30 cellular contexts compared by ENCODE assay signal in the genomic region with DNA sequence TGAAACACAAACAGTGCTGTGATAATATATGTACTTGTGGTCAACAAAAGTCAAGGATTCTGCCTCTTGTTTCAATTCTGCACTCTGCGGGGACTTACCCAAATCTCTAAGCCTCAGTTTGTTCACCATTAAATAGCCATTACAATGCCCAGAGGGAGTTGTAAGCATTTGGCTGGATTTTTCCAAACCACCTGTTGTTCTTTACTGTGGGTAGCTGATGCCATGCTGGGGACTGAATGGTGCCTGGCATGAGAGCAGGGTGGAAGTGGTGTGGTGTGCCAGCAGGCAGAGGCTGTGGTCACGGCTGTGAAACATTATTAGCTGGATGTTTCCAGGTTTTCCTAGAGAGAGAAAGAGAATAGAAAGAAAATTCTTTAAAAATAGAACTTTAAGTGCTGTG.
"Had no signal": no experiment of that assay in that cellular context is flagged by ENCODE, and none has a peak within 500 bp of the region (broad histone marks: within the 10 kb centered on the region; RNA-seq: fewer than 3 reads in every experiment).

No MANE protein-coding gene starts in this region.

- H3K9me3 ChIP-seq: breast epithelium, gastroesophageal sphincter, ovary, upper lobe of left lung, vagina had no signal

- H3K27ac Mint-ChIP-seq: activated CD4-positive, alpha-beta memory T cell treated with anti-CD3 and anti-CD28 coated beads for 36 hours; activated CD4-positive, alpha-beta T cell treated with anti-CD3 and anti-CD28 coated beads, Interleukin-2, amount 10 ng/mL, durations not matched to agents 24 days and 14 days; activated naive CD4-positive, alpha-beta T cell treated with anti-CD3 and anti-CD28 coated beads, Interleukin-2, amount 10 ng/mL, durations not matched to agents 7 days and 5 days; activated naive CD8-positive, alpha-beta T cell treated with anti-CD3 and anti-CD28 coated beads, Interleukin-2, amount 10 ng/mL, durations not matched to agents 7 days and 5 days; naive B cell; nephron progenitor cell; progenitor cell of endocrine pancreas; stimulated activated memory B cell treated with anti-CD40 and anti-IgM and Interleukin-4, amounts not matched to agents 10 μg/mL and 1 μg/mL and 100 μg/mL, for 72 hours; stimulated activated naive CD8-positive, alpha-beta T cell treated with anti-CD3 and anti-CD28 coated beads, Interleukin-15, amount 100 ng/mL, for 72 hours had no signal

- H2AFZ ChIP-seq: hepatocyte had no signal

- H3K9me3 Mint-ChIP-seq: activated CD4-positive, alpha-beta memory T cell treated with anti-CD3 and anti-CD28 coated beads for 36 hours; activated CD4-positive, alpha-beta T cell treated with anti-CD3 and anti-CD28 coated beads, Interleukin-2, amount 10 ng/mL, durations not matched to agents 24 days and 14 days; activated naive CD4-positive, alpha-beta T cell treated with anti-CD3 and anti-CD28 coated beads, Interleukin-2, amount 10 ng/mL, durations not matched to agents 7 days and 5 days; activated naive CD8-positive, alpha-beta T cell treated with anti-CD3 and anti-CD28 coated beads, Interleukin-2, amount 10 ng/mL, durations not matched to agents 7 days and 5 days; nephron progenitor cell; stimulated activated memory B cell treated with anti-CD40 and anti-IgM and Interleukin-4, amounts not matched to agents 10 μg/mL and 1 μg/mL and 100 μg/mL, for 72 hours; stimulated activated naive CD8-positive, alpha-beta T cell treated with anti-CD3 and anti-CD28 coated beads, Interleukin-15, amount 100 ng/mL, for 72 hours had no signal

- H3K4me1 ChIP-seq: breast epithelium, gastroesophageal sphincter, upper lobe of left lung, vagina had no signal

- H3K79me2 ChIP-seq: hepatocyte had no signal

- H3K4me2 ChIP-seq: hepatocyte had no signal

- H3K4me3 Mint-ChIP-seq: activated CD4-positive, alpha-beta memory T cell treated with anti-CD3 and anti-CD28 coated beads for 36 hours; activated CD4-positive, alpha-beta T cell treated with anti-CD3 and anti-CD28 coated beads, Interleukin-2, amount 10 ng/mL, durations not matched to agents 24 days and 14 days; activated naive CD4-positive, alpha-beta T cell treated with anti-CD3 and anti-CD28 coated beads, Interleukin-2, amount 10 ng/mL, durations not matched to agents 7 days and 5 days; activated naive CD8-positive, alpha-beta T cell treated with anti-CD3 and anti-CD28 coated beads, Interleukin-2, amount 10 ng/mL, durations not matched to agents 7 days and 5 days; naive B cell; nephron progenitor cell; stimulated activated memory B cell treated with anti-CD40 and anti-IgM and Interleukin-4, amounts not matched to agents 10 μg/mL and 1 μg/mL and 100 μg/mL, for 72 hours; stimulated activated naive CD8-positive, alpha-beta T cell treated with anti-CD3 and anti-CD28 coated beads, Interleukin-15, amount 100 ng/mL, for 72 hours had no signal

- H3K4me3 ChIP-seq: breast epithelium, gastroesophageal sphincter, hepatocyte, ovary, upper lobe of left lung, vagina had no signal

- H3K27me3 Mint-ChIP-seq: activated CD4-positive, alpha-beta T cell treated with anti-CD3 and anti-CD28 coated beads, Interleukin-2, amount 10 ng/mL, durations not matched to agents 24 days and 14 days; activated naive CD4-positive, alpha-beta T cell treated with anti-CD3 and anti-CD28 coated beads, Interleukin-2, amount 10 ng/mL, durations not matched to agents 7 days and 5 days; activated naive CD8-positive, alpha-beta T cell treated with anti-CD3 and anti-CD28 coated beads, Interleukin-2, amount 10 ng/mL, durations not matched to agents 7 days and 5 days; naive B cell; progenitor cell of endocrine pancreas; stimulated activated memory B cell treated with anti-CD40 and anti-IgM and Interleukin-4, amounts not matched to agents 10 μg/mL and 1 μg/mL and 100 μg/mL, for 72 hours; stimulated activated naive CD8-positive, alpha-beta T cell treated with anti-CD3 and anti-CD28 coated beads, Interleukin-15, amount 100 ng/mL, for 72 hours had no signal

- H3K4me1 Mint-ChIP-seq: activated CD4-positive, alpha-beta T cell treated with anti-CD3 and anti-CD28 coated beads, Interleukin-2, amount 10 ng/mL, durations not matched to agents 24 days and 14 days; activated naive CD4-positive, alpha-beta T cell treated with anti-CD3 and anti-CD28 coated beads, Interleukin-2, amount 10 ng/mL, durations not matched to agents 7 days and 5 days; activated naive CD8-positive, alpha-beta T cell treated with anti-CD3 and anti-CD28 coated beads, Interleukin-2, amount 10 ng/mL, durations not matched to agents 7 days and 5 days; naive B cell; nephron progenitor cell; stimulated activated memory B cell treated with anti-CD40 and anti-IgM and Interleukin-4, amounts not matched to agents 10 μg/mL and 1 μg/mL and 100 μg/mL, for 72 hours; stimulated activated naive CD8-positive, alpha-beta T cell treated with anti-CD3 and anti-CD28 coated beads, Interleukin-15, amount 100 ng/mL, for 72 hours had no signal

- H3K27me3 ChIP-seq: gastroesophageal sphincter, hepatocyte, ovary, upper lobe of left lung, vagina had no signal

- H3K27ac ChIP-seq: breast epithelium, gastroesophageal sphincter, hepatocyte, ovary, upper lobe of left lung, vagina had no signal

- H3K36me3 ChIP-seq: breast epithelium, gastroesophageal sphincter, ovary, upper lobe of left lung, vagina had no signal

- H3K36me3 Mint-ChIP-seq: activated CD4-positive, alpha-beta memory T cell treated with anti-CD3 and anti-CD28 coated beads for 36 hours; activated naive CD4-positive, alpha-beta T cell treated with anti-CD3 and anti-CD28 coated beads, Interleukin-2, amount 10 ng/mL, durations not matched to agents 7 days and 5 days; activated naive CD8-positive, alpha-beta T cell treated with anti-CD3 and anti-CD28 coated beads, Interleukin-2, amount 10 ng/mL, durations not matched to agents 7 days and 5 days; naive B cell; stimulated activated memory B cell treated with anti-CD40 and anti-IgM and Interleukin-4, amounts not matched to agents 10 μg/mL and 1 μg/mL and 100 μg/mL, for 72 hours had no signal

- DNase-seq: activated CD4-positive, alpha-beta memory T cell treated with anti-CD3 and anti-CD28 coated beads for 36 hours; activated CD4-positive, alpha-beta T cell treated with anti-CD3 and anti-CD28 coated beads, Interleukin-2, amount 10 ng/mL, durations not matched to agents 24 days and 14 days; activated CD4-positive, CD25-positive, alpha-beta regulatory T cell treated with anti-CD3 and anti-CD28 coated beads, Interleukin-2, amount 50 U/mL, for 72 hours; activated CD8-positive, alpha-beta memory T cell treated with anti-CD3 and anti-CD28 coated beads, Interleukin-2, amount 50 U/mL, for 4 hours; activated gamma-delta T cell; activated naive CD4-positive, alpha-beta T cell treated with anti-CD3 and anti-CD28 coated beads, Interleukin-2, amount 10 ng/mL, durations not matched to agents 7 days and 5 days; activated naive CD8-positive, alpha-beta T cell treated with anti-CD3 and anti-CD28 coated beads, Interleukin-2, amount 10 ng/mL, durations not matched to agents 7 days and 5 days; activated T-cell treated with anti-CD3 and anti-CD28 coated beads, Interleukin-2, amount 50 U/mL, for 1 hour; amniotic stem cell; central memory CD4-positive, alpha-beta T cell; islet precursor cell; left cardiac atrium; left ventricle myocardium superior; naive B cell; nephron progenitor cell; ovary; retina; small intestine; stimulated activated CD4-positive, alpha-beta T cell treated with anti-CD3 and anti-CD28 coated beads, Interleukin-1b, Interleukin-23, amount 100 ng/mL, for 48 hours; stimulated activated CD4-positive, alpha-beta T cell treated with anti-CD3 and anti-CD28 coated beads, Interleukin-4, amount 100 ng/mL, for 4 hours; stimulated activated CD8-positive, alpha-beta memory T cell treated with anti-CD3 and anti-CD28 coated beads, Interleukin-4, amount 100 ng/mL, for 48 hours; stimulated activated naive CD8-positive, alpha-beta T cell treated with anti-CD3 and anti-CD28 coated beads, Interleukin-15, amount 100 ng/mL, for 72 hours; substantia nigra; upper lobe of left lung had no signal
